Comparison of ENCODE assay signal across 16 cellular contexts in the genomic region with DNA sequence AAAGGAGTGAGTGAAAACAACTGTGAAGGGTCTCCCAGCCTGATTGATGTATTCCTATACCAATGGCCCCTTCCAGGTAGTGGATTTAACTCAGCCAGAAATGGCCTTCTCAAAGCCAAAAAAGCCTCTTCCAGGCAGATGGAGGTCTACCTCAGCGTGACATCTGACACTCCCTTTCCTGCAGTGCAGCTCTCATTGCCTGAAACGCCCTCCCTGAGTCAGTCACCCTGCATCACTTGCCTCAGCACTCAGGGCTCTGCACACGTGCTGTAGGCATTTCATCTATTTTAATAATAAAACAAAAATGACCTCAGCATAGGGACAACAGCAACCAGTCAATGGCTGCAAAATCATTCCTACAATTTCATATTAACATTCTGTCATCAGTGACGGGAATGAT.
"Had no signal": no experiment of that assay in that cellular context is flagged by ENCODE, and none has a peak within 500 bp of the region (broad histone marks: within the 10 kb centered on the region; RNA-seq: fewer than 3 reads in every experiment).

No MANE protein-coding gene starts in this region.

- H3K27ac Mint-ChIP-seq: dendritic cell treated with granulocyte-macrophage colony-stimulating factor and Interleukin-4, amounts not matched to agents 40 ng/mL and 50 ng/mL, for 4 days; effector memory CD8-positive, alpha-beta T cell; type B pancreatic cell had no signal

- H3K36me3 ChIP-seq: neutrophil, sigmoid colon had no signal

- H3K4me3 ChIP-seq: mucosa of descending colon, sigmoid colon had no signal

- H3K36me3 Mint-ChIP-seq: naive thymus-derived CD8-positive, alpha-beta T cell; type B pancreatic cell had no signal

- ATAC-seq: effector memory CD8-positive, alpha-beta T cell; foreskin keratinocyte; mucosa of descending colon; naive thymus-derived CD8-positive, alpha-beta T cell had no signal

- H3K4me3 Mint-ChIP-seq: dendritic cell treated with granulocyte-macrophage colony-stimulating factor and Interleukin-4, amounts not matched to agents 40 ng/mL and 50 ng/mL, for 4 days; effector memory CD8-positive, alpha-beta T cell; naive thymus-derived CD8-positive, alpha-beta T cell; type B pancreatic cell had no signal

- H3K4me1 ChIP-seq: foreskin keratinocyte, sigmoid colon had no signal

- H3K9me3 ChIP-seq: mucosa of descending colon, neutrophil, sigmoid colon had no signal

- FAIRE-seq: colon, small intestine, urothelium cell line had no signal

- H3K27me3 Mint-ChIP-seq: type B pancreatic cell had no signal

- H3K4me1 Mint-ChIP-seq: naive thymus-derived CD8-positive, alpha-beta T cell had no signal

- DNase-seq: effector memory CD8-positive, alpha-beta T cell; erythroblast; foreskin keratinocyte; hippocampal formation; kidney glomerular epithelial cell; mucosa of descending colon; naive thymus-derived CD8-positive, alpha-beta T cell; sigmoid colon; small intestine; stimulated activated CD4-positive, alpha-beta T cell treated with anti-CD3 and anti-CD28 coated beads, Interleukin-12 subunit alpha, Interleukin-12 subunit beta, amount 100 ng/mL, for 4 hours; stimulated activated naive CD4-positive, alpha-beta T cell treated with Interleukin-2 at 50 U/mL for 16 hours had no signal

- H3K27ac ChIP-seq: foreskin keratinocyte, neutrophil, sigmoid colon had no signal

- H3K27me3 ChIP-seq: sigmoid colon had no signal
